In genomic region chr16:72844225-72844920, GRCh38 we compare ENCODE assay signal across 18 cellular contexts.
DNase-seq lines count a peak whose midpoint lies in the region; ATAC-seq, FAIRE-seq and TF ChIP-seq lines count a peak whose summit lies in the region.
"Had no signal": no experiment of that assay in that cellular context is flagged by ENCODE, and none has a peak within 500 bp of the region (broad histone marks: within the 10 kb centered on the region; RNA-seq: fewer than 3 reads in every experiment).

No MANE protein-coding gene starts in this region.

- H3K36me3 ChIP-seq in pancreas (no peaks in the 10 kb centered on the region), ovary (no peaks in the 10 kb centered on the region)
- H3K36me3 ChIP-seq: esophagus squamous epithelium, sigmoid colon, thoracic aorta had no signal

- no peak overlapping the region for H3K27ac Mint-ChIP-seq in T-helper 17 cell
- H3K27ac Mint-ChIP-seq: CD4-positive, alpha-beta memory T cell had no signal

- peaks cover 0 to 9% (median 6%) of the 10 kb centered on the region in 3 donors for H3K4me1 ChIP-seq in pancreas
- H3K4me1 ChIP-seq in ovary (ENCODE audit: insufficient read depth) = peaks cover 8% of the 10 kb centered on the region

- TF ChIP-seq EP300 in ovary (IDR thresholded peaks at IDR 0.05) = no peak

- no peak for TF ChIP-seq POLR2A in ovary (IDR thresholded peaks at IDR 0.05)

- H3K27me3 Mint-ChIP-seq in T-helper 17 cell = peaks cover 31% of the 10 kb centered on the region

- TF ChIP-seq CTCF in omental fat pad (IDR thresholded peaks at IDR 0.05) = no peak
- no peak for TF ChIP-seq CTCF in pancreas (IDR thresholded peaks at IDR 0.05)
- no peak for TF ChIP-seq CTCF in ovary (IDR thresholded peaks at IDR 0.05)

- H3K4me3 ChIP-seq in pancreas (no peak overlapping the region), ovary (no peak overlapping the region)
- H3K4me3 ChIP-seq: esophagus squamous epithelium, mucosa of descending colon, sigmoid colon, SK-N-MC, thoracic aorta had no signal

- intact Hi-C loops in pancreas (cut with DNase I) (no loop called here), ovary (cut with DNase I) (loop anchor here in 1 of 4 donors (10.0 kb wide), 1 partner anchor 100 kb away; no protein-coding TSS in a partner anchor)

- FAIRE-seq in pancreas (lab: Jason Lieb, UNC) = no peak
- FAIRE-seq: HTR-8/SVneo had no signal

- peaks cover 4% of the 10 kb centered on the region for H3K36me3 Mint-ChIP-seq in T-helper 17 cell (ENCODE audit: low read depth)
- H3K36me3 Mint-ChIP-seq: CD4-positive, alpha-beta memory T cell had no signal

- WGBS in pancreas, 2 donors = 93% methylated on average over 11 of the region's 11 CpGs
- WGBS in ovary, 3 donors = 84 to 87% (median 87%) methylated on average over 11 of the region's 11 CpGs

- H3K4me3 Mint-ChIP-seq in T-helper 17 cell = peak overlapping the region; percentile 45

- H3K27me3 ChIP-seq in pancreas = no peaks in the 10 kb centered on the region
- no peaks in the 10 kb centered on the region for H3K27me3 ChIP-seq in ovary
- H3K27me3 ChIP-seq: esophagus squamous epithelium, sigmoid colon had no signal

- ATAC-seq in GM21619 (IDR thresholded peaks at IDR 0.05; ENCODE audit: unreplicated experiment) = peak; percentile 55
- no peak for ATAC-seq in T-helper 17 cell
- ATAC-seq in omental fat pad (ENCODE audit: low FRiP score) = no peak
- ATAC-seq in pancreas = no peak
- no peak for ATAC-seq in GM19467 (IDR thresholded peaks at IDR 0.05; ENCODE audit: unreplicated experiment)
- ATAC-seq: mucosa of descending colon had no signal

- no peak overlapping the region for H3K27ac ChIP-seq in pancreas
- no peak overlapping the region for H3K27ac ChIP-seq in ovary
- H3K27ac ChIP-seq: esophagus squamous epithelium, sigmoid colon, SK-N-MC had no signal

- DNase-seq in DMS79 (lab: John Stamatoyannopoulos, UW) (peak; percentile 1), T-helper 17 cell (no peak), myocyte (ENCODE audit: low read depth) (peak; percentile 41), omental fat pad (ENCODE audit: low spot score) (no peak), pancreas (no peak), ovary (no peak)
- DNase-seq: activated CD4-positive, alpha-beta T cell treated with anti-CD3 and anti-CD28 coated beads for 48 hours; activated naive CD4-positive, alpha-beta T cell; CD4-positive, alpha-beta memory T cell; esophagus squamous epithelium; GOT3; mucosa of descending colon; sigmoid colon had no signal

- H3K9me3 ChIP-seq in T-helper 17 cell (ENCODE audit: control insufficient read depth, low read length, poor library complexity, severe bottlenecking) (no peaks in the 10 kb centered on the region), pancreas (no peaks in the 10 kb centered on the region), ovary (no peaks in the 10 kb centered on the region)
- H3K9me3 ChIP-seq: esophagus squamous epithelium, mucosa of descending colon, sigmoid colon, thoracic aorta had no signal

- H3K4me1 Mint-ChIP-seq in T-helper 17 cell = peaks cover 26% of the 10 kb centered on the region

Comparison
In these comparisons a context has a peak if more than half of its experiments do, and no peak if none do; other contexts are left out.
1. DNase-seq: peak in DMS79 (single experiment) and myocyte (single experiment); none in T-helper 17 cell (0 of 3), omental fat pad (single experiment), pancreas (0 of 6) and ovary (0 of 5).